In genomic region chr1:173502104-173502503, GRCh38 we compare ENCODE assay signal across 1 cellular context.
TF ChIP-seq lines count a peak whose summit lies in the region.

No MANE protein-coding gene starts in this region.

TF ChIP-seq in GM23338, 12 proteins besides CTCF, POLR2A, EP300 and RAD21 (continued from another document):
- TF ChIP-seq ZNF462 (CRISPR knock-in tag; IDR thresholded peaks at IDR 0.05) (no peak), POLR2AphosphoS5 (IDR thresholded peaks at IDR 0.05; ENCODE audit: low read depth) (no peak), EZH2 (IDR thresholded peaks at IDR 0.05; ENCODE audit: low read depth, unreplicated experiment) (no peak), ETS1 (IDR thresholded peaks at IDR 0.05) (no peak), JUNB (IDR thresholded peaks at IDR 0.05; ENCODE audit: unreplicated experiment) (no peak), ZNF331 (CRISPR knock-in tag; IDR thresholded peaks at IDR 0.05; ENCODE audit: low read depth) (no peak), REST (IDR thresholded peaks at IDR 0.05; ENCODE audit: unreplicated experiment) (no peak), EZH2phosphoT487 (IDR thresholded peaks at IDR 0.05; ENCODE audit: unreplicated experiment) (no peak), CREB1 (CRISPR knock-in tag; IDR thresholded peaks at IDR 0.05; ENCODE audit: low read depth) (no peak), STAT1 (IDR thresholded peaks at IDR 0.05; ENCODE audit: unreplicated experiment) (no peak), NANOG (IDR thresholded peaks at IDR 0.05; ENCODE audit: borderline replicate concordance) (no peak)
